Comparison of ENCODE assay signal across 29 cellular contexts in genomic region chr5:171895076-171895475, GRCh38.
"Had no signal": no experiment of that assay in that cellular context is flagged by ENCODE, and none has a peak within 500 bp of the region (broad histone marks: within the 10 kb centered on the region; RNA-seq: fewer than 3 reads in every experiment).

No MANE protein-coding gene starts in this region.

- H3K9me3 ChIP-seq: ovary, psoas muscle, right lobe of liver, sigmoid colon, suprapubic skin, testis, tibial artery, transverse colon, upper lobe of right lung, uterus had no signal

- H3K4me1 Mint-ChIP-seq: neural progenitor cell had no signal

- H3K9me3 Mint-ChIP-seq: naive B cell; naive thymus-derived CD8-positive, alpha-beta T cell; natural killer cell treated with Interleukin-12 subunit alpha and Interleukin-12 subunit beta and Interleukin-15 and Interleukin-18, amount 100 ng/mL, for 72 hours; neural progenitor cell; stimulated activated effector memory CD8-positive, alpha-beta T cell treated with anti-CD3 and anti-CD28 coated beads, Interleukin-12 subunit alpha, Interleukin-12 subunit beta, amount 100 ng/mL, for 72 hours; stimulated activated naive B cell treated with anti-CD40 and anti-IgM and Interleukin-4, amounts not matched to agents 10 μg/mL and 1 μg/mL and 100 μg/mL, for 72 hours; stimulated activated naive CD8-positive, alpha-beta T cell treated with anti-CD3 and anti-CD28 coated beads, Interleukin-15, Interleukin-2, amounts not matched to agents 100 ng/mL and 50 ng/mL, for 24 hours; type B pancreatic cell had no signal

- H3K4me3 ChIP-seq: neural progenitor cell, ovary, psoas muscle, right lobe of liver, sigmoid colon, suprapubic skin, testis, tibial artery, transverse colon, upper lobe of right lung, uterus had no signal

- DNase-seq: naive B cell; naive thymus-derived CD8-positive, alpha-beta T cell; ovary; posterior cingulate gyrus; psoas muscle; right cardiac atrium; right lobe of liver; sigmoid colon; small intestine; stimulated activated CD4-positive, alpha-beta T cell treated with anti-CD3 and anti-CD28 coated beads, Interleukin-15, amount 100 ng/mL, for 24 hours; stimulated activated CD4-positive, alpha-beta T cell treated with anti-CD3 and anti-CD28 coated beads, Interleukin-2, amount 100 ng/mL, for 24 hours; stimulated activated CD4-positive, alpha-beta T cell treated with anti-CD3 and anti-CD28 coated beads, Interleukin-2, amount 100 ng/mL, for 48 hours; stimulated activated CD4-positive, alpha-beta T cell treated with anti-CD3 and anti-CD28 coated beads, Interleukin-4, amount 100 ng/mL, for 24 hours; stimulated activated naive B cell treated with anti-CD40 and anti-IgM and Interleukin-4, amounts not matched to agents 10 μg/mL and 1 μg/mL and 100 μg/mL, for 72 hours; stimulated activated naive CD4-positive, alpha-beta T cell treated with Interleukin-2 at 50 U/mL for 16 hours; substantia nigra; tibial artery; transverse colon; upper lobe of right lung; uterus had no signal

- H3K36me3 ChIP-seq: neural progenitor cell, ovary, uterus had no signal

- H3K36me3 Mint-ChIP-seq: natural killer cell treated with Interleukin-12 subunit alpha and Interleukin-12 subunit beta and Interleukin-15 and Interleukin-18, amount 100 ng/mL, for 72 hours had no signal

- H3K27me3 Mint-ChIP-seq: naive B cell; naive thymus-derived CD8-positive, alpha-beta T cell; natural killer cell treated with Interleukin-12 subunit alpha and Interleukin-12 subunit beta and Interleukin-15 and Interleukin-18, amount 100 ng/mL, for 72 hours; progenitor cell of endocrine pancreas; stimulated activated naive B cell treated with anti-CD40 and anti-IgM and Interleukin-4, amounts not matched to agents 10 μg/mL and 1 μg/mL and 100 μg/mL, for 72 hours; stimulated activated naive CD8-positive, alpha-beta T cell treated with anti-CD3 and anti-CD28 coated beads, Interleukin-15, Interleukin-2, amounts not matched to agents 100 ng/mL and 50 ng/mL, for 24 hours; type B pancreatic cell had no signal

- H3K27me3 ChIP-seq: neural progenitor cell, ovary, right lobe of liver, sigmoid colon, suprapubic skin, testis, tibial artery, transverse colon, upper lobe of right lung, uterus had no signal

- H3K4me1 ChIP-seq: suprapubic skin, transverse colon, uterus had no signal

- H3K4me3 Mint-ChIP-seq: naive B cell; naive thymus-derived CD8-positive, alpha-beta T cell; natural killer cell treated with Interleukin-12 subunit alpha and Interleukin-12 subunit beta and Interleukin-15 and Interleukin-18, amount 100 ng/mL, for 72 hours; neural progenitor cell; stimulated activated effector memory CD8-positive, alpha-beta T cell treated with anti-CD3 and anti-CD28 coated beads, Interleukin-12 subunit alpha, Interleukin-12 subunit beta, amount 100 ng/mL, for 72 hours; stimulated activated naive B cell treated with anti-CD40 and anti-IgM and Interleukin-4, amounts not matched to agents 10 μg/mL and 1 μg/mL and 100 μg/mL, for 72 hours; stimulated activated naive CD8-positive, alpha-beta T cell treated with anti-CD3 and anti-CD28 coated beads, Interleukin-15, Interleukin-2, amounts not matched to agents 100 ng/mL and 50 ng/mL, for 24 hours; type B pancreatic cell had no signal

- H3K27ac Mint-ChIP-seq: naive thymus-derived CD8-positive, alpha-beta T cell; natural killer cell treated with Interleukin-12 subunit alpha and Interleukin-12 subunit beta and Interleukin-15 and Interleukin-18, amount 100 ng/mL, for 72 hours; neural progenitor cell; progenitor cell of endocrine pancreas; stimulated activated effector memory CD8-positive, alpha-beta T cell treated with anti-CD3 and anti-CD28 coated beads, Interleukin-12 subunit alpha, Interleukin-12 subunit beta, amount 100 ng/mL, for 72 hours; stimulated activated naive B cell treated with anti-CD40 and anti-IgM and Interleukin-4, amounts not matched to agents 10 μg/mL and 1 μg/mL and 100 μg/mL, for 72 hours; stimulated activated naive CD8-positive, alpha-beta T cell treated with anti-CD3 and anti-CD28 coated beads, Interleukin-15, Interleukin-2, amounts not matched to agents 100 ng/mL and 50 ng/mL, for 24 hours; type B pancreatic cell had no signal

- H3K27ac ChIP-seq: neural progenitor cell, ovary, parathyroid adenoma, psoas muscle, right lobe of liver, suprapubic skin, testis, tibial artery, transverse colon, upper lobe of right lung, uterus had no signal

- ATAC-seq: naive thymus-derived CD8-positive, alpha-beta T cell; natural killer cell treated with Interleukin-12 subunit alpha and Interleukin-12 subunit beta and Interleukin-15 and Interleukin-18, amount 100 ng/mL, for 72 hours; psoas muscle; right cardiac atrium; right lobe of liver; stimulated activated effector memory CD8-positive, alpha-beta T cell treated with anti-CD3 and anti-CD28 coated beads, Interleukin-12 subunit alpha, Interleukin-12 subunit beta, amount 100 ng/mL, for 72 hours; stimulated activated naive B cell treated with anti-CD40 and anti-IgM and Interleukin-4, amounts not matched to agents 10 μg/mL and 1 μg/mL and 100 μg/mL, for 72 hours; upper lobe of right lung had no signal
